1 cellular context compared by ENCODE assay signal in the genomic region with DNA sequence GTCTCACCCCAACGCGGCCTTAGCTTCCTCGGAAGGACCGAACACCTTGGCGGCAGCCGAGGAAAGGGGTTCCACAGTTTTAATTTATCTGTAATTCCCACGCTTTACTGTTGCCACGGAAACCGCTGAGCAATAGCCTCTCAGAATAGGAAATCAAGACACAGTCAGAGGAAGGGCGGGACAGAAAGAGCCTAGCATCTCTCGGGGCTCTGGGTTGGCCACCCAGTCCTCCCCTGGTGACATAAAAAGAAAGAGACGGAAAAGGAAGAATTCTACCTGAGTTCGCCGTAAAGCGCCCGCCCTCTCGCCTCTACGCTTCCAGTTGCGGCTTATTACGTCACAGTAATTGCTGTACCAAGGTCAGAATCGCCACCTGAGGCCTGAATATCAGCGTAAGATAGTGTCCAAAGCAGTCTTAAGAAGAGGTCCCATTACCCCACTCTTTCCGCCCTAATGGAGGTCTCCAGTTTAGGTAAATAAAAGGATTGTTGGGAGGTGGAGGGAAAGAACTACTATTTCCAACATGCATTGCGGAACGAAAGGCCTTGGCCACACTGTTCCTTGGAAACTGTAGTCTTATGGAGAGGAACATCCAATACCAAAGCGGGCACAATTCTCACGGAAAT.
A peak's percentile ranks its signal among the peaks of the same experiment; 100 is the strongest.
TF ChIP-seq lines count a peak whose summit lies in the region.

No MANE protein-coding gene starts in this region.

TF ChIP-seq in H1, 55 proteins besides CTCF, POLR2A, EP300 and RAD21:
- TF ChIP-seq SP2 (IDR thresholded peaks at IDR 0.05; ENCODE audit: low read length) (no peak), CBX5 (IDR thresholded peaks at IDR 0.05; ENCODE audit: low read depth, low read length) (no peak), CHD2 (IDR thresholded peaks at IDR 0.05; ENCODE audit: low read length) (no peak), SP4 (IDR thresholded peaks at IDR 0.05; ENCODE audit: low read length) (no peak), BCL11A (IDR thresholded peaks at IDR 0.05; ENCODE audit: low read depth in 2 of 2, low read length in 2 of 2) (no peak), BACH1 (IDR thresholded peaks at IDR 0.05; ENCODE audit: low read length) (no peak), JUND (IDR thresholded peaks at IDR 0.05; ENCODE audit: low read length) (no peak), HDAC6 (IDR thresholded peaks at IDR 0.05; ENCODE audit: low read depth, low read length) (no peak), BRCA1 (IDR thresholded peaks at IDR 0.05; ENCODE audit: low read depth, low read length) (no peak), SP1 (IDR thresholded peaks at IDR 0.05; ENCODE audit: low read depth, low read length) (peak; percentile 83), CREB1 (IDR thresholded peaks at IDR 0.05) (peak; percentile 96), TCF12 (IDR thresholded peaks at IDR 0.05; ENCODE audit: low read depth, low read length) (no peak), ATF2 (IDR thresholded peaks at IDR 0.05; ENCODE audit: low read length) (peak; percentile 79; the same call in 1 of the 2 replicates), TAF1 (IDR thresholded peaks at IDR 0.05; ENCODE audit: low read depth, low read length) (peak; percentile 71; the same call in 1 of the 2 replicates), GABPA (IDR thresholded peaks at IDR 0.05; ENCODE audit: borderline replicate concordance, insufficient read depth, low read length) (0 out of 2 replicates have a peak, but pooled peaks have one; percentile 29), TBP (IDR thresholded peaks at IDR 0.05; ENCODE audit: low read depth, low read length) (peak; percentile 14; the same call in 1 of the 2 replicates), NRF1 (IDR thresholded peaks at IDR 0.05; ENCODE audit: low read depth, low read length) (no peak), CEBPB (IDR thresholded peaks at IDR 0.05; ENCODE audit: low read depth, low read length) (no peak; the same call in 1 of the 2 replicates), KDM1A (IDR thresholded peaks at IDR 0.05; ENCODE audit: borderline replicate concordance, low read length) (no peak), GTF2F1 (IDR thresholded peaks at IDR 0.05; ENCODE audit: borderline replicate concordance, low read depth, low read length) (no peak), SRF (IDR thresholded peaks at IDR 0.05; ENCODE audit: low read depth, low read length) (no peak), ZNF274 (IDR thresholded peaks at IDR 0.05; ENCODE audit: borderline replicate concordance, extremely low read depth, low read length) (no peak), KDM5A (IDR thresholded peaks at IDR 0.05; ENCODE audit: low read length) (0 out of 2 replicates have a peak, but pooled peaks have one; percentile 9), CTBP2 (IDR thresholded peaks at IDR 0.05; ENCODE audit: borderline replicate concordance, insufficient read depth, insufficient read length, low read length) (no peak), MAFK (IDR thresholded peaks at IDR 0.05; ENCODE audit: low read depth, low read length) (no peak), YY1 (IDR thresholded peaks at IDR 0.05; ENCODE audit: low read depth, low read length) (no peak), TEAD4 (IDR thresholded peaks at IDR 0.05; ENCODE audit: low read depth, low read length) (no peak), KDM4A (IDR thresholded peaks at IDR 0.05; ENCODE audit: low read depth, low read length, severe bottlenecking) (peak; percentile 42), TAF7 (optimal IDR thresholded peaks at IDR 0.05; ENCODE audit: borderline replicate concordance, low read depth, low read length) (no peak), ASH2L (IDR thresholded peaks at IDR 0.05; ENCODE audit: low read length) (peak; percentile 2), SIX5 (IDR thresholded peaks at IDR 0.05; ENCODE audit: low read depth, low read length) (peak; percentile 43; the same call in 1 of the 2 replicates), SUZ12 (IDR thresholded peaks at IDR 0.05; ENCODE audit: low read length) (no peak), SIRT6 (IDR thresholded peaks at IDR 0.05; ENCODE audit: low read length) (no peak), POU5F1 (IDR thresholded peaks at IDR 0.05; ENCODE audit: low read depth, low read length) (no peak), EGR1 (IDR thresholded peaks at IDR 0.05; ENCODE audit: borderline replicate concordance, low read depth, low read length) (no peak), POLR2AphosphoS5 (IDR thresholded peaks at IDR 0.05; ENCODE audit: low read depth, low read length) (peak; percentile 7), USF2 (IDR thresholded peaks at IDR 0.05; ENCODE audit: low read length) (no peak), RNF2 (IDR thresholded peaks at IDR 0.05; ENCODE audit: borderline replicate concordance, low read depth, low read length, missing control alignments, poor library complexity, severe bottlenecking) (no peak), EZH2 (IDR thresholded peaks at IDR 0.05; ENCODE audit: low read depth, low read length, severe bottlenecking) (no peak), CHD7 (IDR thresholded peaks at IDR 0.05; ENCODE audit: insufficient replicate concordance, low read length) (no peak), NANOG (IDR thresholded peaks at IDR 0.05; ENCODE audit: insufficient read depth, low read depth, low read length, poor library complexity, severe bottlenecking) (no peak), PHF8 (conservative IDR thresholded peaks at IDR 0.05; ENCODE audit: low read depth, low read length) (no peak), CBX8 (IDR thresholded peaks at IDR 0.05; ENCODE audit: borderline replicate concordance, low read depth, low read length) (no peak), FOSL1 (IDR thresholded peaks at IDR 0.05; ENCODE audit: insufficient read depth, low read depth, low read length) (no peak), CHD1 (IDR thresholded peaks at IDR 0.05; ENCODE audit: low read depth, low read length) (no peak), SIN3A (conservative IDR thresholded peaks at IDR 0.05 in 1 of 2, IDR thresholded peaks at IDR 0.05 in 1 of 2; ENCODE audit: low read depth in 1 of 2, low read length in 2 of 2) (peak; percentile 6 to 85; a peak in 2 of 4 replicates), SAP30 (IDR thresholded peaks at IDR 0.05; ENCODE audit: insufficient read depth, insufficient replicate concordance, low read length) (no peak), MAX (IDR thresholded peaks at IDR 0.05) (no peak), RFX5 (IDR thresholded peaks at IDR 0.05; ENCODE audit: borderline replicate concordance, low read depth, low read length) (no peak), HDAC2 (IDR thresholded peaks at IDR 0.05; ENCODE audit: borderline replicate concordance in 1 of 2, low read depth in 2 of 2, low read length in 2 of 2) (peak in 1 of 2 experiments; percentile 85; a peak in 1 of 4 replicates), RXRA (IDR thresholded peaks at IDR 0.05; ENCODE audit: insufficient read depth, low read depth, low read length) (no peak), JUN (IDR thresholded peaks at IDR 0.05; ENCODE audit: low read depth, low read length) (no peak), RBBP5 (IDR thresholded peaks at IDR 0.05; ENCODE audit: borderline replicate concordance, low read depth, low read length) (no peak)
- TF ChIP-seq, protein P1, sequence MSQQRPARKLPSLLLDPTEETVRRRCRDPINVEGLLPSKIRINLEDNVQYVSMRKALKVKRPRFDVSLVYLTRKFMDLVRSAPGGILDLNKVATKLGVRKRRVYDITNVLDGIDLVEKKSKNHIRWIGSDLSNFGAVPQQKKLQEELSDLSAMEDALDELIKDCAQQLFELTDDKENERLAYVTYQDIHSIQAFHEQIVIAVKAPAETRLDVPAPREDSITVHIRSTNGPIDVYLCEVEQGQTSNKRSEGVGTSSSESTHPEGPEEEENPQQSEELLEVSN (IDR thresholded peaks at IDR 0.05): no peak
- TF ChIP-seq, protein P2, sequence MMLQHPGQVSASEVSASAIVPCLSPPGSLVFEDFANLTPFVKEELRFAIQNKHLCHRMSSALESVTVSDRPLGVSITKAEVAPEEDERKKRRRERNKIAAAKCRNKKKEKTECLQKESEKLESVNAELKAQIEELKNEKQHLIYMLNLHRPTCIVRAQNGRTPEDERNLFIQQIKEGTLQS (IDR thresholded peaks at IDR 0.05; ENCODE audit: insufficient read depth, low read depth, low read length): peak; percentile 73
TF ChIP-seq in H1: peak in this region for 14.
